ENCODE assay signal across 8 cellular contexts in the genomic region with DNA sequence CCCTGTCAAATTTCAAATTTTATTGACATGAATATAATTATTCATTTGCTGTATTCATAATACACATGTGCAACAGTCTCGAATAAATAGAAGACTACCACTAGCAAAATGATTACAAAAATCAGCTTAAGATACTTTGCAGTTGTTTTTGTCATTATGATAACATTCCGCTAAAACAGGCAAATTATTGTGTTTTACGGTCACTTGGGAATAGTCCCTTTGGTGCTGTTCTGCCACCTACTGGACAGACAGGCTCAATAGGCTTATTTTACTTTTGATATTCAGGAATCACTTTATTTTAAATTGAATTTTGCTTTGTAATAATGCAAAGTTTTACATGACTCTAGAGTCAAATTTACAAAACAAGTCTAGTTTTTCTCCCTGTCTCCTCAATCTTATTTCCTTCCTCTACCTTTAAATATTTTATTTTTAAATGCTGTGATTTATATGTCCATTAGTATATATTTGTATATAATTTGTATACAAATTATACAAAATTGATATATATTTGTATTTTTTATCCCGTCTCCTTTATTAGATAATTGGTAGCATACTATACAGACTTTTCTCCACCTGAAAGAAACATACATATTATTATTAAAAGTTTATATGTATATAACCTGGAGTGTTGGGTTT.
DNase-seq lines count a peak whose midpoint lies in the region; ATAC-seq, FAIRE-seq and TF ChIP-seq lines count a peak whose summit lies in the region.

No MANE protein-coding gene starts in this region.

- CTCF ChIA-PET in PC-9 (lab: Charles Lee): interaction anchor here (0.6 to 1.2 kb wide), 4 partner anchors 210 to 874 kb away, joined by 3 to 5 read pairs (median 3); no protein-coding TSS in a partner anchor

- TF ChIP-seq EP300 in esophagus muscularis mucosa (IDR thresholded peaks at IDR 0.05): no peak

- no peaks in the 10 kb centered on the region for H3K79me2 ChIP-seq in PC-9 (ENCODE audit: low read depth)

- DNase-seq in CD1c-positive myeloid dendritic cell (ENCODE audit: extremely low spot score): peak; percentile 53
- DNase-seq in GM19239 (ENCODE audit: insufficient read length, low spot score): no peak
- no peak for DNase-seq in PC-9
- no peak for DNase-seq in esophagus muscularis mucosa (ENCODE audit: extremely low spot score)
- DNase-seq in psoas muscle: no peak
- DNase-seq in occipital lobe (lab: John Stamatoyannopoulos, UW): no peak

- H3K36me3 ChIP-seq in PC-9 (ENCODE audit: low read depth): no peaks in the 10 kb centered on the region
- no peaks in the 10 kb centered on the region for H3K36me3 ChIP-seq in esophagus muscularis mucosa
- H3K36me3 ChIP-seq in psoas muscle (ENCODE audit: insufficient read depth in 1 of 2, low read depth in 1 of 2): no peaks in the 10 kb centered on the region

- no peak for TF ChIP-seq POLR2A in esophagus muscularis mucosa (IDR thresholded peaks at IDR 0.05; ENCODE audit: low read depth)

- no TSS peak for BruUV-seq in PC-9 (replicated peaks; lab: Mats Ljungman, UMichigan)

- intact Hi-C loops in PC-9 (cut with micrococcal nuclease; ENCODE audit: unreplicated experiment) (loop anchor here (1.0 to 5.0 kb wide), 8 partner anchors 127 to 1067 kb away; partner anchors contain the start of gene MYL12B), esophagus muscularis mucosa (cut with DNase I) (no loop called here), psoas muscle (cut with DNase I) (loop anchor here in 1 of 2 donors (5.0 kb wide), 1 partner anchor 227 kb away; no protein-coding TSS in a partner anchor)

- H3K4me2 ChIP-seq in PC-9: no peak overlapping the region

- ATAC-seq in psoas muscle (no peak), HG02981 (IDR thresholded peaks at IDR 0.05; ENCODE audit: unreplicated experiment) (no peak), GM19463 (IDR thresholded peaks at IDR 0.05; ENCODE audit: unreplicated experiment) (no peak)

- H3K9me3 ChIP-seq in PC-9 (ENCODE audit: insufficient read depth, low read depth) (no peaks in the 10 kb centered on the region), esophagus muscularis mucosa (no peaks in the 10 kb centered on the region), psoas muscle (no peaks in the 10 kb centered on the region)

- no peaks in the 10 kb centered on the region for H3K9me2 ChIP-seq in PC-9 (ENCODE audit: insufficient read depth)

- FAIRE-seq in GM19239 (lab: Jason Lieb, UNC): peak; percentile 52

- H3K27me3 ChIP-seq in PC-9 (ENCODE audit: insufficient read depth, low read depth) (no peaks in the 10 kb centered on the region), esophagus muscularis mucosa (no peaks in the 10 kb centered on the region), psoas muscle (ENCODE audit: insufficient read depth in 3 of 3, low read length in 2 of 3) (no peaks in the 10 kb centered on the region)

- no peak overlapping the region for H2AFZ ChIP-seq in PC-9

- 25% methylated on average over 4 of the region's 4 CpGs for WGBS in esophagus muscularis mucosa
- 22 to 29% (median 26%) methylated on average over 4 of the region's 4 CpGs for WGBS in psoas muscle, 3 donors

- H3K4me3 ChIP-seq in PC-9 (no peak overlapping the region), esophagus muscularis mucosa (no peak overlapping the region), psoas muscle (no peak overlapping the region)

- H3K27ac ChIP-seq in PC-9 (no peak overlapping the region), esophagus muscularis mucosa (replicated peaks in 1 of 4) (no peak overlapping the region), psoas muscle (no peak overlapping the region)

- H3K4me1 ChIP-seq in PC-9 (replicated peaks; ENCODE audit: insufficient read depth) (no peaks in the 10 kb centered on the region), esophagus muscularis mucosa (peaks cover 0 to 4% (median 0%) of the 10 kb centered on the region in 4 donors), psoas muscle (no peaks in the 10 kb centered on the region)

- POLR2A ChIA-PET in PC-9 (lab: Charles Lee; ENCODE audit: unreplicated experiment): interaction anchor here (0.6 kb wide), 1 partner anchor 283 kb away, joined by 4 read pairs; no protein-coding TSS in a partner anchor

- H4K20me1 ChIP-seq in PC-9 (ENCODE audit: insufficient read depth): no peaks in the 10 kb centered on the region

- TF ChIP-seq CTCF in PC-9 (conservative IDR thresholded peaks at IDR 0.05) (peak; percentile 81), esophagus muscularis mucosa (IDR thresholded peaks at IDR 0.05) (peak; percentile 40 to 59 (median 49)), psoas muscle (IDR thresholded peaks at IDR 0.05) (peak; percentile 50)

- H3F3A ChIP-seq in PC-9 (ENCODE audit: insufficient read depth, low read depth): no peaks in the 10 kb centered on the region
